ENCODE assay signal across 8 cellular contexts in genomic region chr17:19306160-19307111, GRCh38. TPM values are rescaled to one million over a fixed set of nuclear protein-coding genes. Genes with fewer than 3 reads are reported as not detected.
DNase-seq lines count a peak whose midpoint lies in the region; ATAC-seq, FAIRE-seq and TF ChIP-seq lines count a peak whose summit lies in the region.

No MANE protein-coding gene starts in this region.

- no peak overlapping the region for H3K9ac ChIP-seq in HepG2 (ENCODE audit: insufficient read depth, low read depth, low read length)
- H3K9ac ChIP-seq in mesendoderm (ENCODE audit: low read length): no peak overlapping the region

- H3K4me3 ChIP-seq in A549: no peak overlapping the region
- no peak overlapping the region for H3K4me3 ChIP-seq in HepG2 (replicated peaks in 1 of 3; ENCODE audit: insufficient read depth in 1 of 3, low read depth in 2 of 3, low read length in 3 of 3)
- H3K4me3 ChIP-seq in mesendoderm (ENCODE audit: low read length): no peak overlapping the region

- peaks cover 43% of the 10 kb centered on the region for H3K4me1 Mint-ChIP-seq in T-helper 2 cell treated with Interferon-gamma antibody and Interleukin-4, amounts not matched to agents 5 μg/mL and 100 μg/mL, for 36 hours (ENCODE audit: low read depth)

- H3K23ac ChIP-seq in mesendoderm (ENCODE audit: low read length): no peak overlapping the region

- no peak overlapping the region for H4K8ac ChIP-seq in mesendoderm (ENCODE audit: low read depth, low read length)

- H3K27ac Mint-ChIP-seq in T-helper 2 cell treated with Interferon-gamma antibody and Interleukin-4, amounts not matched to agents 5 μg/mL and 100 μg/mL, for 36 hours: peak overlapping the region; percentile 81

- 87% methylated on average over 10 of the region's 10 CpGs for WGBS in A549 (ENCODE audit: missing lambda C conversion rate)
- WGBS in HepG2 (ENCODE audit: low lambda C conversion rate): 70% methylated on average over 8 of the region's 10 CpGs
- no CpG with 5 or more reads among the region's 10 CpGs for WGBS in mesendoderm (ENCODE audit: extremely low coverage, insufficient coverage, low lambda C conversion rate)

- no peaks in the 10 kb centered on the region for H3K4me1 ChIP-seq in A549
- H3K4me1 ChIP-seq in HepG2 (ENCODE audit: insufficient read depth, low read length): peaks cover 36% of the 10 kb centered on the region
- H3K4me1 ChIP-seq in mesendoderm (ENCODE audit: control insufficient read depth, low read depth, low read length): no peaks in the 10 kb centered on the region

- H3K27ac ChIP-seq in A549 (no peak overlapping the region), HepG2 (ENCODE audit: extremely low read length, insufficient read depth, low read length) (peak overlapping the region; percentile 23), mesendoderm (ENCODE audit: low read depth, low read length) (no peak overlapping the region)

- in situ Hi-C loops in HepG2 (cut with HindIII; ENCODE audit: extremely low pct_ligation_motif_present, low pct_unique_long_range_greater_than_20kb): no loop called here

- no peak overlapping the region for H3K56ac ChIP-seq in mesendoderm (ENCODE audit: low read length)

- H3K79me2 ChIP-seq in HepG2 (ENCODE audit: insufficient read depth, low read length): no peaks in the 10 kb centered on the region
- H3K79me2 ChIP-seq in mesendoderm (ENCODE audit: control insufficient read depth, insufficient read depth, low read length): no peaks in the 10 kb centered on the region

- H2BK15ac ChIP-seq in mesendoderm (replicated peaks; ENCODE audit: low read depth): no peak overlapping the region

- H3K4me2 ChIP-seq in A549: no peak overlapping the region
- H3K4me2 ChIP-seq in HepG2 (ENCODE audit: low read depth, low read length): peak overlapping the region; percentile 41
- no peak overlapping the region for H3K4me2 ChIP-seq in mesendoderm (ENCODE audit: low read length)

- H3K27me3 Mint-ChIP-seq in T-helper 2 cell treated with Interferon-gamma antibody and Interleukin-4, amounts not matched to agents 5 μg/mL and 100 μg/mL, for 36 hours (ENCODE audit: low read depth): peaks cover 3% of the 10 kb centered on the region

- TF ChIP-seq CTCF in A549 (IDR thresholded peaks at IDR 0.05): no peak
- no peak for TF ChIP-seq CTCF in HepG2 (CRISPR knock-in tag; IDR thresholded peaks at IDR 0.05)

- H3K36me3 Mint-ChIP-seq in T-helper 2 cell treated with Interferon-gamma antibody and Interleukin-4, amounts not matched to agents 5 μg/mL and 100 μg/mL, for 36 hours (ENCODE audit: low read depth): no peaks in the 10 kb centered on the region

- POLR2A ChIA-PET in A549 (lab: Yijun Ruan, JAX): interaction anchor here (0.6 to 1.3 kb wide), 2 partner anchors 49 to 71 kb away, joined by 3 to 4 read pairs; partner anchors contain the start of gene MAPK7
- POLR2A ChIA-PET in HepG2 (lab: Yijun Ruan, JAX): interaction anchor here (1.1 to 1.8 kb wide), 2 partner anchors 11 to 31 kb away, joined by 3 to 11 read pairs; no protein-coding TSS in a partner anchor

- H3K9me3 Mint-ChIP-seq in T-helper 2 cell treated with Interferon-gamma antibody and Interleukin-4, amounts not matched to agents 5 μg/mL and 100 μg/mL, for 36 hours: no peaks in the 10 kb centered on the region

- no peak for TF ChIP-seq RAD21 in A549 (conservative IDR thresholded peaks at IDR 0.05 in 1 of 2, IDR thresholded peaks at IDR 0.05 in 1 of 2)
- TF ChIP-seq RAD21 in HepG2 (CRISPR knock-in tag; IDR thresholded peaks at IDR 0.05): no peak

- ATAC-seq in A549 (no peak), GM19025 (IDR thresholded peaks at IDR 0.05; ENCODE audit: low read depth, unreplicated experiment) (peak; percentile 92), HG03103 (IDR thresholded peaks at IDR 0.05; ENCODE audit: low read depth, unreplicated experiment) (peak; percentile 77), HepG2 (peak; percentile 74)

- no peaks in the 10 kb centered on the region for H3K27me3 ChIP-seq in HepG2 (ENCODE audit: control insufficient read depth in 1 of 2, insufficient read depth in 2 of 2, low read length in 2 of 2)
- no peaks in the 10 kb centered on the region for H3K27me3 ChIP-seq in mesendoderm (ENCODE audit: insufficient read depth, low read length, poor library complexity)

- peaks cover 3 to 8% of the 10 kb centered on the region in 2 experiments; a peak in 2 of 5 replicates for H3K36me3 ChIP-seq in HepG2 (replicated peaks in 1 of 2; ENCODE audit: control insufficient read depth in 1 of 2, insufficient read depth in 2 of 2, low read length in 2 of 2)
- no peaks in the 10 kb centered on the region for H3K36me3 ChIP-seq in mesendoderm (ENCODE audit: control insufficient read depth, insufficient read depth, low read length)

- no peak overlapping the region for H2AK5ac ChIP-seq in mesendoderm (ENCODE audit: low read length)

- no peak overlapping the region for H2BK5ac ChIP-seq in mesendoderm (ENCODE audit: low read length)

- H4K20me1 ChIP-seq in HepG2 (ENCODE audit: insufficient read depth, low read length): no peaks in the 10 kb centered on the region

- no peak for DNase-seq in A549 (ENCODE audit: low read depth in 1 of 2, low spot score in 1 of 2)
- peak; percentile 42 for DNase-seq in T-helper 2 cell treated with Interferon-gamma antibody and Interleukin-4, amounts not matched to agents 5 μg/mL and 100 μg/mL, for 36 hours (ENCODE audit: low spot score)
- peak; percentile 67 for DNase-seq in HepG2 (ENCODE audit: low spot score)
- DNase-seq in mesendoderm: no peak
- DNase-seq in iPS-NIHi11 (ENCODE audit: low spot score): no peak
- DNase-seq in SHP77 treated with DMSO at 0.1 percent for 48 hours (lab: John Stamatoyannopoulos, UW): no peak

- H3K9me3 ChIP-seq in A549 (no peaks in the 10 kb centered on the region), HepG2 (ENCODE audit: low read length) (no peaks in the 10 kb centered on the region)

- intact Hi-C loops in HepG2 (cut with micrococcal nuclease; ENCODE audit: unreplicated experiment): no loop called here

- TF ChIP-seq POLR2A in A549 (IDR thresholded peaks at IDR 0.05; ENCODE audit: low read length): no peak
- TF ChIP-seq POLR2A in HepG2 (IDR thresholded peaks at IDR 0.05; ENCODE audit: insufficient read depth in 1 of 2, low read depth in 2 of 2, low read length in 2 of 2): no peak

- CTCF ChIA-PET in A549 (lab: Yijun Ruan, JAX): interaction anchor here (1.1 to 7.9 kb wide), 3 partner anchors 13 to 141 kb away, joined by 3 to 62 read pairs (median 7); no protein-coding TSS in a partner anchor
- CTCF ChIA-PET in HepG2 (lab: Yijun Ruan, JAX; ENCODE audit: low intra/inter-chr PET ratio, low total read pairs): no interaction called here

- no peak overlapping the region for H3K18ac ChIP-seq in mesendoderm (ENCODE audit: low read length)

- no peak overlapping the region for H2AFZ ChIP-seq in HepG2 (ENCODE audit: low read length)

- H4K5ac ChIP-seq in mesendoderm (ENCODE audit: low read length): no peak overlapping the region

- no peak for TF ChIP-seq EP300 in A549 (IDR thresholded peaks at IDR 0.05)
- no peak; a peak in 1 of 4 replicates for TF ChIP-seq EP300 in HepG2 (IDR thresholded peaks at IDR 0.05; ENCODE audit: low read depth in 2 of 2, low read length in 2 of 2)
- TF ChIP-seq EP300 in HepG2 (CRISPR knock-in tag; IDR thresholded peaks at IDR 0.05; ENCODE audit: borderline replicate concordance): no peak

- FAIRE-seq in A549 (lab: Jason Lieb, UNC): peak; percentile 36
- FAIRE-seq in HepG2 (lab: Jason Lieb, UNC): peak; percentile 63

- no TSS peak for BruUV-seq in HepG2 (replicated peaks; lab: Mats Ljungman, UMichigan)

- H2BK120ac ChIP-seq in mesendoderm (ENCODE audit: low read depth, low read length): no peak overlapping the region

- H3K79me1 ChIP-seq in mesendoderm (ENCODE audit: low read length): peaks cover 10% of the 10 kb centered on the region

- no peak overlapping the region for H3K4ac ChIP-seq in mesendoderm (ENCODE audit: low read depth, low read length)

- peak overlapping the region; percentile 80 for H3K4me3 Mint-ChIP-seq in T-helper 2 cell treated with Interferon-gamma antibody and Interleukin-4, amounts not matched to agents 5 μg/mL and 100 μg/mL, for 36 hours

TF ChIP-seq in A549, 52 proteins besides CTCF, POLR2A, EP300 and RAD21 (continues in another document):
- no peak for TF ChIP-seq TFCP2L1 (CRISPR knock-in tag; IDR thresholded peaks at IDR 0.05)
- TF ChIP-seq MAZ (IDR thresholded peaks at IDR 0.05; ENCODE audit: borderline replicate concordance, low read depth, low read length): no peak

TF ChIP-seq in HepG2, 621 proteins besides CTCF, POLR2A, EP300 and RAD21 (continues in another document):
- TF ChIP-seq SSRP1 (CRISPR knock-in tag; IDR thresholded peaks at IDR 0.05): no peak

RNA-seq across cellular contexts. Expression of gene B9D1, which starts 56.1 kb away (rescaled TPM):
- 60.6 and 65.6 TPM in 2 replicates for polyA plus RNA-seq in A549 (2011; rRNA removed)
- 101 and 112 TPM in 2 replicates for polyA plus RNA-seq in A549 (2012; cell fraction: cytosol; rRNA removed)
- polyA plus RNA-seq in A549 (2012; cell fraction: nucleus; rRNA removed): 98.6 and 98.8 TPM in 2 replicates
- polyA plus RNA-seq in A549 (2017; fragmentation: RNase III; extraction: RNeasy Plus Mini Kit Qiagen cat#74134 plus additional on column Dnase treatment): 47.6 to 59.4 TPM (median 48.2 TPM) in 3 replicates
- polyA minus RNA-seq in A549 (2011; rRNA and poly(A)+ RNA removed): 80.8 and 98.0 TPM in 2 replicates
- 26.2 and 27.7 TPM in 2 replicates for total RNA-seq in HepG2 (2016; rRNA removed; fragmentation: Illumina TruSeq; extraction: Trizol)
- 7.2 and 9.1 TPM in 2 replicates for total RNA-seq in HepG2 (2016; cell fraction: cytosol; rRNA removed; fragmentation: Illumina TruSeq; extraction: Trizol; ENCODE audit: low read depth)
- 28.5 TPM in 2 replicates for total RNA-seq in HepG2 (2016; cell fraction: insoluble cytoplasmic fraction; rRNA removed; fragmentation: Illumina TruSeq; extraction: Trizol)
- total RNA-seq in HepG2 (2016; cell fraction: membrane; rRNA removed; fragmentation: Illumina TruSeq; extraction: Trizol): 9.6 and 12.5 TPM in 2 replicates
- 16.8 and 19.2 TPM in 2 replicates for total RNA-seq in HepG2 (2016; cell fraction: nucleus; rRNA removed; fragmentation: Illumina TruSeq; extraction: Trizol)
- 28.7 and 31.1 TPM in 2 replicates for polyA plus RNA-seq in HepG2 (2011; rRNA removed)
- polyA plus RNA-seq in HepG2 (2011; cell fraction: cytosol; rRNA removed): 19.7 and 34.3 TPM in 2 replicates
- 46.3 and 48.7 TPM in 2 replicates for polyA plus RNA-seq in HepG2 (2011; cell fraction: nucleus; rRNA removed)
- 11.8 and 12.8 TPM in 2 replicates for polyA plus RNA-seq in HepG2 (2012)
- 6.7 and 10.3 TPM in 2 replicates for polyA plus RNA-seq in HepG2 (2016; cell fraction: cytosol; fragmentation: Illumina TruSeq; extraction: Trizol; ENCODE audit: low read depth)
- 27.9 and 32.0 TPM in 2 replicates for polyA plus RNA-seq in HepG2 (2016; cell fraction: insoluble cytoplasmic fraction; fragmentation: Illumina TruSeq; extraction: Trizol; ENCODE audit: low read depth)
- 6.2 and 7.2 TPM in 2 replicates for polyA plus RNA-seq in HepG2 (2016; cell fraction: membrane; fragmentation: Illumina TruSeq; extraction: Trizol; ENCODE audit: low read depth)
- 31.9 and 36.2 TPM in 2 replicates for polyA plus RNA-seq in HepG2 (2016; cell fraction: nucleus; fragmentation: Illumina TruSeq; extraction: Trizol; ENCODE audit: insufficient read depth, low read depth)
- 24.4 and 68.8 TPM in 2 replicates for polyA minus RNA-seq in HepG2 (2011; rRNA and poly(A)+ RNA removed; ENCODE audit: low replicate concordance)
- 7.4 and 11.4 TPM in 2 replicates for polyA minus RNA-seq in HepG2 (2011; cell fraction: cytosol; rRNA and poly(A)+ RNA removed)
- polyA minus RNA-seq in HepG2 (2011; cell fraction: nucleus; rRNA and poly(A)+ RNA removed): 19.1 and 22.0 TPM in 2 replicates
- polyA plus RNA-seq in mesendoderm (2013, experiment 1 of 2): 30.4 TPM
- polyA plus RNA-seq in mesendoderm (2013, experiment 2 of 2): 29.6 TPM

Comparison
In these comparisons a context has a peak if more than half of its experiments do, and no peak if none do; other contexts are left out.
1. ATAC-seq: peak in GM19025 (single experiment), HG03103 (single experiment) and HepG2 (single experiment); none in A549 (0 of 2).
2. DNase-seq: peak in T-helper 2 cell treated with Interferon-gamma antibody and Interleukin-4, amounts not matched to agents 5 μg/mL and 100 μg/mL, for 36 hours (single experiment) and HepG2 (single experiment); none in A549 (0 of 2), mesendoderm (single experiment), iPS-NIHi11 (single experiment) and SHP77 treated with DMSO at 0.1 percent for 48 hours (single experiment).
3. Of the 38 proteins assayed by ChIP-seq in both HepG2 and A549: peak only in HepG2: MAX; only in A549: none; in both: none; in neither: 37.